ENCODE assay signal across 20 cellular contexts in genomic region chr3:168878655-168879054, GRCh38.
DNase-seq lines count a peak whose midpoint lies in the region; ATAC-seq, FAIRE-seq and TF ChIP-seq lines count a peak whose summit lies in the region.
"Had no signal": no experiment of that assay in that cellular context is flagged by ENCODE, and none has a peak within 500 bp of the region (broad histone marks: within the 10 kb centered on the region; RNA-seq: fewer than 3 reads in every experiment).

No MANE protein-coding gene starts in this region.

- no peaks in the 10 kb centered on the region for H3K36me3 ChIP-seq in endothelial cell of umbilical vein (ENCODE audit: control insufficient read depth in 2 of 2, extremely low read depth in 1 of 2, insufficient read depth in 2 of 2, low read length in 2 of 2)
- H3K36me3 ChIP-seq: neutrophil had no signal

- no TSS peak for BruUV-seq in endothelial cell of umbilical vein (replicated peaks; lab: Mats Ljungman, UMichigan)

- peak overlapping the region; percentile 13 for H3K27ac ChIP-seq in endothelial cell of umbilical vein (ENCODE audit: insufficient read depth, low read depth, low read length)
- no peak overlapping the region for H3K27ac ChIP-seq in CD4-positive, alpha-beta T cell (ENCODE audit: low read depth, low read length)
- H3K27ac ChIP-seq: KMS-11, neutrophil had no signal

- H3K27me3 Mint-ChIP-seq in CD4-positive, alpha-beta T cell = no peaks in the 10 kb centered on the region
- H3K27me3 Mint-ChIP-seq: activated naive CD8-positive, alpha-beta T cell had no signal

- peaks cover 30% of the 10 kb centered on the region for H3K4me1 ChIP-seq in endothelial cell of umbilical vein (ENCODE audit: control insufficient read depth, extremely low read depth, insufficient read depth, low read length)

- no peaks in the 10 kb centered on the region for H3K9me3 ChIP-seq in endothelial cell of umbilical vein (replicated peaks; ENCODE audit: control insufficient read depth, insufficient read depth, low read length)
- no peaks in the 10 kb centered on the region for H3K9me3 ChIP-seq in CD4-positive, alpha-beta T cell (ENCODE audit: control insufficient read depth, low read length)
- H3K9me3 ChIP-seq: neutrophil had no signal

- no peak for TF ChIP-seq CTCF in endothelial cell of umbilical vein (IDR thresholded peaks at IDR 0.05; ENCODE audit: extremely low read depth in 1 of 2, insufficient read depth in 1 of 2, low read depth in 1 of 2, low read length in 2 of 2)
- TF ChIP-seq CTCF in CD4-positive, alpha-beta T cell (IDR thresholded peaks at IDR 0.05) = no peak

- no peak overlapping the region for H2AFZ ChIP-seq in endothelial cell of umbilical vein (ENCODE audit: low read depth, low read length)

- no peak for TF ChIP-seq POLR2A in H54 (IDR thresholded peaks at IDR 0.05; ENCODE audit: low read depth, low read length)
- TF ChIP-seq POLR2A in endothelial cell of umbilical vein (IDR thresholded peaks at IDR 0.05; ENCODE audit: low read depth, low read length) = no peak

- H3K79me2 ChIP-seq in endothelial cell of umbilical vein (ENCODE audit: control insufficient read depth, insufficient read depth, low read length) = no peaks in the 10 kb centered on the region

- dilution Hi-C loops in endothelial cell of umbilical vein (cut with MboI; ENCODE audit: extremely low pct_ligation_motif_present, low sequenced_read_pairs) = no loop called here

- no peaks in the 10 kb centered on the region for H3K36me3 Mint-ChIP-seq in CD4-positive, alpha-beta T cell (ENCODE audit: low read depth)
- H3K36me3 Mint-ChIP-seq: activated naive CD8-positive, alpha-beta T cell; CD14-positive monocyte had no signal

- no peaks in the 10 kb centered on the region for H3K4me1 Mint-ChIP-seq in CD4-positive, alpha-beta T cell (ENCODE audit: low read depth)
- H3K4me1 Mint-ChIP-seq: CD14-positive monocyte had no signal

- no peaks in the 10 kb centered on the region for H3K27me3 ChIP-seq in endothelial cell of umbilical vein (ENCODE audit: control insufficient read depth in 2 of 2, insufficient read depth in 2 of 2, low read length in 2 of 2)
- H3K27me3 ChIP-seq in CD4-positive, alpha-beta T cell (ENCODE audit: control insufficient read depth, insufficient read depth, low read length) = no peaks in the 10 kb centered on the region
- H3K27me3 ChIP-seq: neutrophil had no signal

- H3K27ac Mint-ChIP-seq in CD4-positive, alpha-beta T cell = no peak overlapping the region
- H3K27ac Mint-ChIP-seq: activated naive CD8-positive, alpha-beta T cell; CD14-positive monocyte; H9 had no signal

- DNase-seq in H54 (ENCODE audit: insufficient read length, low spot score) = no peak
- peak; percentile 71 for DNase-seq in M059J (ENCODE audit: low read depth)
- peak; percentile 31 for DNase-seq in endothelial cell of umbilical vein (ENCODE audit: low read depth, low spot score)
- peak; percentile 76 for DNase-seq in renal cortical epithelial cell (ENCODE audit: low read depth)
- no peak for DNase-seq in superior temporal gyrus (ENCODE audit: extremely low spot score)
- DNase-seq in CD4-positive, alpha-beta T cell = no peak
- DNase-seq: activated CD4-positive, alpha-beta T cell treated with anti-CD3 and anti-CD28 coated beads, Interleukin-2, amount 50 U/mL, for 4 hours; activated T-cell treated with anti-CD3 and anti-CD28 coated beads, Interleukin-2, amount 50 U/mL, for 4 hours; caudate nucleus; H9; head of caudate nucleus; islet precursor cell; NCI-H1436 treated with DMSO at 0.1 percent for 48 hours had no signal

- H4K20me1 ChIP-seq in endothelial cell of umbilical vein (replicated peaks; ENCODE audit: control insufficient read depth, extremely low read depth, insufficient read depth, low read length) = no peaks in the 10 kb centered on the region

- H3K4me2 ChIP-seq in endothelial cell of umbilical vein (ENCODE audit: insufficient read depth, low read length) = peak overlapping the region; percentile 16
- H3K4me2 ChIP-seq: KMS-11 had no signal

- ATAC-seq in HG03039 (IDR thresholded peaks at IDR 0.05; ENCODE audit: unreplicated experiment) = no peak
- no peak for ATAC-seq in CD4-positive, alpha-beta T cell (ENCODE audit: poor library complexity)
- ATAC-seq: activated T-cell treated with anti-CD3 and anti-CD28 coated beads, Interleukin-2, amount 50 U/mL, for 4 hours; sciatic nerve; SK-N-SH treated with all-trans-retinoic acid at 6 μM for 48 hours had no signal

- CTCF ChIA-PET in endothelial cell of umbilical vein (lab: Charles Lee) = interaction anchor here (1.4 to 6.0 kb wide), 3 partner anchors 9 to 74 kb away, joined by 4 to 76 read pairs (median 6); no protein-coding TSS in a partner anchor
- CTCF ChIA-PET in CD4-positive, alpha-beta T cell (lab: Charles Lee) = no interaction called here

- POLR2A ChIA-PET in endothelial cell of umbilical vein (lab: Charles Lee) = no interaction called here
- POLR2A ChIA-PET in CD4-positive, alpha-beta T cell (lab: Charles Lee) = no interaction called here

- H3K4me3 ChIP-seq in endothelial cell of umbilical vein (replicated peaks in 1 of 3; ENCODE audit: insufficient read depth in 1 of 3, low read depth in 1 of 3, low read length in 3 of 3) = no peak overlapping the region

- H3K4me3 Mint-ChIP-seq in CD4-positive, alpha-beta T cell = no peak overlapping the region
- H3K4me3 Mint-ChIP-seq: activated naive CD8-positive, alpha-beta T cell; activated T-cell treated with anti-CD3 and anti-CD28 coated beads, Interleukin-2, amount 50 U/mL, for 4 hours; CD14-positive monocyte; H9 had no signal

- intact Hi-C loops in endothelial cell of umbilical vein (cut with micrococcal nuclease) = no loop called here
- intact Hi-C loops in CD4-positive, alpha-beta T cell (cut with DNase I, micrococcal nuclease) = no loop called here

- FAIRE-seq in H54 (lab: Jason Lieb, UNC) (peak; percentile 96), endothelial cell of umbilical vein (lab: Jason Lieb, UNC) (no peak)

- H3K9me1 ChIP-seq in endothelial cell of umbilical vein (replicated peaks; ENCODE audit: control insufficient read depth, extremely low read depth, insufficient read depth, low read length) = no peaks in the 10 kb centered on the region

- H3K9me3 Mint-ChIP-seq in CD4-positive, alpha-beta T cell = no peaks in the 10 kb centered on the region
- H3K9me3 Mint-ChIP-seq: activated T-cell treated with anti-CD3 and anti-CD28 coated beads, Interleukin-2, amount 50 U/mL, for 4 hours; CD14-positive monocyte; H9 had no signal

- no peak overlapping the region for H3K9ac ChIP-seq in endothelial cell of umbilical vein (replicated peaks; ENCODE audit: extremely low read depth, insufficient read depth, low read length)
- H3K9ac ChIP-seq: KMS-11 had no signal

TF ChIP-seq in endothelial cell of umbilical vein, 7 proteins besides CTCF, POLR2A, EP300 and RAD21:
- no peak for TF ChIP-seq POLR2AphosphoS5 (IDR thresholded peaks at IDR 0.05; ENCODE audit: insufficient read depth, low read depth, low read length)
- no peak for TF ChIP-seq MAX (IDR thresholded peaks at IDR 0.05; ENCODE audit: insufficient read depth, insufficient read length)
- peak; percentile 23 for TF ChIP-seq JUN (IDR thresholded peaks at IDR 0.05; ENCODE audit: borderline replicate concordance, insufficient read depth, insufficient read length, low read depth)
- no peak for TF ChIP-seq EZH2 (IDR thresholded peaks at IDR 0.05; ENCODE audit: borderline replicate concordance, low read depth, low read length, severe bottlenecking)
- TF ChIP-seq GATA2 (IDR thresholded peaks at IDR 0.05; ENCODE audit: insufficient read depth, insufficient read length, low read depth, low read length) = no peak
- peak; percentile 55 for TF ChIP-seq FOS (IDR thresholded peaks at IDR 0.05; ENCODE audit: borderline replicate concordance, insufficient read depth, low read length)
- TF ChIP-seq MYC (IDR thresholded peaks at IDR 0.05; ENCODE audit: low read depth, low read length) = no peak
TF ChIP-seq in endothelial cell of umbilical vein: peak in this region for 2.

Comparison
In these comparisons a context has a peak if more than half of its experiments do, and no peak if none do; other contexts are left out.
1. DNase-seq: peak in M059J (single experiment), endothelial cell of umbilical vein (single experiment) and renal cortical epithelial cell (single experiment); none in H54 (single experiment), superior temporal gyrus (single experiment) and CD4-positive, alpha-beta T cell (0 of 10).